Comparison of ENCODE assay signal across 1 cellular context in the genomic region with DNA sequence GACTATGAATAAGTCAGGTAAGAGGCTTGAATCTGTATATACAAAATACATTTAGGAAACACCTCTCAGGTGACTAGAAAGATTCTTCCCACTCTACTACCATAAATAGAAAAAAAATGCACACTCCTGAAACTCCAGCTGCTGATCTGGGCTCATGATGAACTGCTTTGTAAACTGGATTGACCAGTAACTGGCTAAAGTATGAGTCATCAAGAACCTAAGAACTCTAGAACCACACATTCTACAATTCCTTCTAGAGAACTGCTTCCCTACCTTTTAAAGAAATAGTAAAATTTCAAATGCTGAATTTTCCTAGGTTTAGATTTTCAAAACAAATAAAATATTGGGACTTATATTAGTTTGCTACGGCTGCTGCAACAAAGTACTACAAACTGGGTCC.
TF ChIP-seq lines count a peak whose summit lies in the region.

No MANE protein-coding gene starts in this region.

TF ChIP-seq in WTC11, 78 proteins besides CTCF, POLR2A, EP300 and RAD21 (continued from another document):
- TF ChIP-seq, protein P1, sequence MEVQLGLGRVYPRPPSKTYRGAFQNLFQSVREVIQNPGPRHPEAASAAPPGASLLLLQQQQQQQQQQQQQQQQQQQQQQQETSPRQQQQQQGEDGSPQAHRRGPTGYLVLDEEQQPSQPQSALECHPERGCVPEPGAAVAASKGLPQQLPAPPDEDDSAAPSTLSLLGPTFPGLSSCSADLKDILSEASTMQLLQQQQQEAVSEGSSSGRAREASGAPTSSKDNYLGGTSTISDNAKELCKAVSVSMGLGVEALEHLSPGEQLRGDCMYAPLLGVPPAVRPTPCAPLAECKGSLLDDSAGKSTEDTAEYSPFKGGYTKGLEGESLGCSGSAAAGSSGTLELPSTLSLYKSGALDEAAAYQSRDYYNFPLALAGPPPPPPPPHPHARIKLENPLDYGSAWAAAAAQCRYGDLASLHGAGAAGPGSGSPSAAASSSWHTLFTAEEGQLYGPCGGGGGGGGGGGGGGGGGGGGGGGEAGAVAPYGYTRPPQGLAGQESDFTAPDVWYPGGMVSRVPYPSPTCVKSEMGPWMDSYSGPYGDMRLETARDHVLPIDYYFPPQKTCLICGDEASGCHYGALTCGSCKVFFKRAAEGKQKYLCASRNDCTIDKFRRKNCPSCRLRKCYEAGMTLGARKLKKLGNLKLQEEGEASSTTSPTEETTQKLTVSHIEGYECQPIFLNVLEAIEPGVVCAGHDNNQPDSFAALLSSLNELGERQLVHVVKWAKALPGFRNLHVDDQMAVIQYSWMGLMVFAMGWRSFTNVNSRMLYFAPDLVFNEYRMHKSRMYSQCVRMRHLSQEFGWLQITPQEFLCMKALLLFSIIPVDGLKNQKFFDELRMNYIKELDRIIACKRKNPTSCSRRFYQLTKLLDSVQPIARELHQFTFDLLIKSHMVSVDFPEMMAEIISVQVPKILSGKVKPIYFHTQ (CRISPR knock-in tag; IDR thresholded peaks at IDR 0.05): no peak
- TF ChIP-seq CREM (CRISPR knock-in tag; IDR thresholded peaks at IDR 0.05) (no peak), JAZF1 (CRISPR knock-in tag; IDR thresholded peaks at IDR 0.05) (no peak), NR2C2 (CRISPR knock-in tag; IDR thresholded peaks at IDR 0.05) (no peak), SP1 (CRISPR knock-in tag; conservative IDR thresholded peaks at IDR 0.05) (no peak)
- TF ChIP-seq, protein P2, sequence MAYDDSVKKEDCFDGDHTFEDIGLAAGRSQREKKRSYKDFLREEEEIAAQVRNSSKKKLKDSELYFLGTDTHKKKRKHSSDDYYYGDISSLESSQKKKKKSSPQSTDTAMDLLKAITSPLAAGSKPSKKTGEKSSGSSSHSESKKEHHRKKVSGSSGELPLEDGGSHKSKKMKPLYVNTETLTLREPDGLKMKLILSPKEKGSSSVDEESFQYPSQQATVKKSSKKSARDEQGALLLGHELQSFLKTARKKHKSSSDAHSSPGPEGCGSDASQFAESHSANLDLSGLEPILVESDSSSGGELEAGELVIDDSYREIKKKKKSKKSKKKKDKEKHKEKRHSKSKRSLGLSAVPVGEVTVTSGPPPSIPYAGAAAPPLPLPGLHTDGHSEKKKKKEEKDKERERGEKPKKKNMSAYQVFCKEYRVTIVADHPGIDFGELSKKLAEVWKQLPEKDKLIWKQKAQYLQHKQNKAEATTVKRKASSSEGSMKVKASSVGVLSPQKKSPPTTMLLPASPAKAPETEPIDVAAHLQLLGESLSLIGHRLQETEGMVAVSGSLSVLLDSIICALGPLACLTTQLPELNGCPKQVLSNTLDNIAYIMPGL (CRISPR knock-in tag; IDR thresholded peaks at IDR 0.05): no peak
